Comparison of ENCODE assay signal across 24 cellular contexts in genomic region chr18:50590625-50591024, GRCh38. TPM values are rescaled to one million over a fixed set of nuclear protein-coding genes. Genes with fewer than 3 reads are reported as not detected.
DNase-seq lines count a peak whose midpoint lies in the region; ATAC-seq and TF ChIP-seq lines count a peak whose summit lies in the region.
"Had no signal": no experiment of that assay in that cellular context is flagged by ENCODE, and none has a peak within 500 bp of the region (broad histone marks: within the 10 kb centered on the region; RNA-seq: fewer than 3 reads in every experiment).

No MANE protein-coding gene starts in this region.

- no peak for TF ChIP-seq POLR2A in heart left ventricle (IDR thresholded peaks at IDR 0.05)

- H3K9me3 ChIP-seq in heart left ventricle: peaks cover 0 to 11% (median 0%) of the 10 kb centered on the region in 12 donors
- no peaks in the 10 kb centered on the region for H3K9me3 ChIP-seq in PC-3 (ENCODE audit: low read length)
- H3K9me3 ChIP-seq in SJCRH30 (replicated peaks): no peaks in the 10 kb centered on the region
- H3K9me3 ChIP-seq: neutrophil had no signal

- H3K36me3 ChIP-seq in heart left ventricle (no peaks in the 10 kb centered on the region), PC-3 (ENCODE audit: low read depth, low read length) (no peaks in the 10 kb centered on the region), SJCRH30 (no peaks in the 10 kb centered on the region)
- H3K36me3 ChIP-seq: ascending aorta, BLaER1, MG63, neutrophil, spleen, WERI-Rb-1 had no signal

- no TSS peak for BruUV-seq in PC-3 (replicated peaks; lab: Mats Ljungman, UMichigan)

- intact Hi-C loops in heart left ventricle (cut with DNase I) (no loop called here), PC-3 (cut with micrococcal nuclease) (no loop called here)

- peaks cover 0 to 23% (median 0%) of the 10 kb centered on the region in 12 donors for H3K4me1 ChIP-seq in heart left ventricle
- H3K4me1 ChIP-seq in PC-3 (ENCODE audit: insufficient read depth, low read length): no peaks in the 10 kb centered on the region
- no peaks in the 10 kb centered on the region for H3K4me1 ChIP-seq in SJCRH30
- H3K4me1 ChIP-seq: ascending aorta, BLaER1, spleen had no signal

- 58 to 83% (median 60%) methylated on average over 3 of the region's 3 CpGs for WGBS in heart left ventricle, 4 donors

- no peaks in the 10 kb centered on the region for H3K9me2 ChIP-seq in PC-3 (replicated peaks; ENCODE audit: low read length)

- CTCF ChIA-PET in PC-3 (lab: Charles Lee): no interaction called here

- no peak overlapping the region for H2AFZ ChIP-seq in PC-3 (ENCODE audit: low read length)

- H4K20me1 ChIP-seq in PC-3 (ENCODE audit: low read length): no peaks in the 10 kb centered on the region
- H4K20me1 ChIP-seq: BLaER1 had no signal

- H3K4me3 ChIP-seq in heart left ventricle: no peak overlapping the region
- no peak overlapping the region for H3K4me3 ChIP-seq in PC-3 (ENCODE audit: low read length)
- no peak overlapping the region for H3K4me3 ChIP-seq in SJCRH30
- H3K4me3 ChIP-seq: ascending aorta, BLaER1, MG63, spleen had no signal

- H3F3A ChIP-seq in PC-3 (ENCODE audit: low read length, unreplicated experiment): no peaks in the 10 kb centered on the region

- ATAC-seq in heart left ventricle (peak; percentile 86 to 93 (median 88)), PC-3 (no peak)

- DNase-seq in COLO668 (lab: John Stamatoyannopoulos, UW; ENCODE audit: unreplicated experiment): peak; percentile 41
- DNase-seq in NCI-H1417 (lab: John Stamatoyannopoulos, UW): peak; percentile 77 to 93 (median 87)
- peak; percentile 23 for DNase-seq in NCI-H2227 treated with DMSO at 0.1 percent for 48 hours (lab: John Stamatoyannopoulos, UW)
- no peak for DNase-seq in heart left ventricle
- no peak for DNase-seq in AG08396 (ENCODE audit: low spot score)
- DNase-seq in PC-3: no peak
- DNase-seq in SJCRH30: no peak
- no peak for DNase-seq in HuH-7 (ENCODE audit: low spot score)
- DNase-seq: activated CD4-positive, alpha-beta memory T cell treated with anti-CD3 and anti-CD28 coated beads, Interleukin-2, amount 10 ng/mL, durations not matched to agents 7 days and 5 days; activated T-cell treated with anti-CD3 and anti-CD28 coated beads, Interleukin-2, amount 50 U/mL, for 24 hours; endodermal cell; H7; MG63; NCI-H446; SHP77; spleen; stimulated activated CD4-positive, alpha-beta T cell treated with anti-CD3 and anti-CD28 coated beads, Interleukin-4, amount 100 ng/mL, for 4 hours; WERI-Rb-1 had no signal

- no peak overlapping the region for H3K4me2 ChIP-seq in PC-3 (ENCODE audit: low read length)
- H3K4me2 ChIP-seq: BLaER1 had no signal

- H3K9ac ChIP-seq in PC-3 (ENCODE audit: low read length): no peak overlapping the region
- H3K9ac ChIP-seq: BLaER1 had no signal

- TF ChIP-seq CTCF in heart left ventricle (IDR thresholded peaks at IDR 0.05): no peak
- TF ChIP-seq CTCF in PC-3 (conservative IDR thresholded peaks at IDR 0.05; ENCODE audit: low read depth, low read length): no peak

- H3K27me3 ChIP-seq in heart left ventricle (no peaks in the 10 kb centered on the region), PC-3 (ENCODE audit: low read length) (no peaks in the 10 kb centered on the region), SJCRH30 (no peaks in the 10 kb centered on the region)
- H3K27me3 ChIP-seq: ascending aorta, BLaER1, neutrophil, spleen had no signal

- no peaks in the 10 kb centered on the region for H3K79me2 ChIP-seq in PC-3 (ENCODE audit: low read length)

- POLR2A ChIA-PET in PC-3 (lab: Charles Lee; ENCODE audit: unreplicated experiment): no interaction called here

- no peak overlapping the region for H3K27ac ChIP-seq in heart left ventricle
- no peak overlapping the region for H3K27ac ChIP-seq in PC-3 (ENCODE audit: low read length)
- no peak overlapping the region for H3K27ac ChIP-seq in SJCRH30
- H3K27ac ChIP-seq: ascending aorta, BLaER1, HL-60, neutrophil, spleen, WERI-Rb-1 had no signal

RNA-seq across cellular contexts. Expression of gene MAPK4, which starts 30.7 kb away (rescaled TPM):
- total RNA-seq in heart left ventricle (100 to 1,000 TPM in 1 of 9 donors, 10 to 100 TPM in 8; 18.6 to 169 (median 30.1) TPM), PC-3 (2014; rRNA removed) (not detected in 2 replicates)
- polyA plus RNA-seq in heart left ventricle: 10 to 100 TPM in 1 of 2 donors, 1 to 10 TPM in 1; 8.5 to 80.7 TPM
- not detected in 2 replicates for total RNA-seq in SJCRH30 (2014; rRNA removed; shearing (Covaris generic))
- total RNA-seq: activated CD4-positive, alpha-beta memory T cell treated with anti-CD3 and anti-CD28 coated beads, Interleukin-2, amount 10 ng/mL, durations not matched to agents 7 days and 5 days; fibroblast of lung had no signal
- polyA plus RNA-seq: fibroblast of lung, IgD-negative memory B cell had no signal

Comparison
In these comparisons a context has a peak if more than half of its experiments do, and no peak if none do; other contexts are left out.
1. DNase-seq: peak in COLO668 (single experiment), NCI-H1417 (3 of 3) and NCI-H2227 treated with DMSO at 0.1 percent for 48 hours (single experiment); none in heart left ventricle (0 of 5), AG08396 (single experiment), PC-3 (single experiment), SJCRH30 (0 of 2) and HuH-7 (single experiment).
2. RNA of gene MAPK4, which starts 30.7 kb away (total RNA-seq): 18.6 to 169 TPM in heart left ventricle; not detected in PC-3 and not detected in SJCRH30; every median in the first group is over 10 times any median in the second.